In genomic region chr3:157551961-157552360, GRCh38 we compare ENCODE assay signal across 19 cellular contexts. TPM values are rescaled to one million over a fixed set of nuclear protein-coding genes. Genes with fewer than 3 reads are reported as not detected.
"Had no signal": no experiment of that assay in that cellular context is flagged by ENCODE, and none has a peak within 500 bp of the region (broad histone marks: within the 10 kb centered on the region; RNA-seq: fewer than 3 reads in every experiment).

No MANE protein-coding gene starts in this region.

- H3K27ac Mint-ChIP-seq: activated CD4-positive, alpha-beta memory T cell treated with anti-CD3 and anti-CD28 coated beads, Interleukin-2, amount 10 ng/mL, durations not matched to agents 7 days and 5 days; activated CD8-positive, alpha-beta memory T cell treated with anti-CD3 and anti-CD28 coated beads, Interleukin-2, amount 10 ng/mL, durations not matched to agents 7 days and 5 days; neural progenitor cell; stimulated activated naive CD8-positive, alpha-beta T cell treated with anti-CD3 and anti-CD28 coated beads, Interleukin-15, amount 100 ng/mL, for 72 hours; type B pancreatic cell had no signal

- DNase-seq: activated CD4-positive, alpha-beta memory T cell treated with anti-CD3 and anti-CD28 coated beads, Interleukin-2, amount 10 ng/mL, durations not matched to agents 7 days and 5 days; activated CD4-positive, CD25-positive, alpha-beta regulatory T cell treated with anti-CD3 and anti-CD28 coated beads, Interleukin-2, amount 50 U/mL, for 72 hours; activated CD8-positive, alpha-beta memory T cell treated with anti-CD3 and anti-CD28 coated beads, Interleukin-2, amount 10 ng/mL, durations not matched to agents 7 days and 5 days; activated naive CD4-positive, alpha-beta T cell treated with anti-CD3 and anti-CD28 coated beads, Interleukin-2, amount 50 U/mL, for 16 hours; aorta; kidney; left lung; mammary epithelial cell; midbrain; stimulated activated CD4-positive, alpha-beta T cell treated with anti-CD3 and anti-CD28 coated beads, Interleukin-2, amount 100 ng/mL, for 24 hours; stimulated activated naive CD8-positive, alpha-beta T cell treated with anti-CD3 and anti-CD28 coated beads, Interleukin-15, amount 100 ng/mL, for 72 hours; testis had no signal

- H3K27me3 ChIP-seq: left lung, neural progenitor cell, right atrium auricular region, testis had no signal

- ATAC-seq: activated CD8-positive, alpha-beta memory T cell treated with anti-CD3 and anti-CD28 coated beads, Interleukin-2, amount 10 ng/mL, durations not matched to agents 7 days and 5 days; left lung; stimulated activated naive CD8-positive, alpha-beta T cell treated with anti-CD3 and anti-CD28 coated beads, Interleukin-15, amount 100 ng/mL, for 72 hours had no signal

- H3K4me1 ChIP-seq: left lung, neural progenitor cell, prostate gland, right atrium auricular region, testis had no signal

- H2AFZ ChIP-seq: neural progenitor cell had no signal

- H3K9me3 ChIP-seq: left lung, prostate gland, testis had no signal

- H3K4me2 ChIP-seq: neural progenitor cell had no signal

- H3K27ac ChIP-seq: coronary artery, left lung, neural progenitor cell, prostate gland, right atrium auricular region, testis, VCaP had no signal

- H3K4me3 ChIP-seq: coronary artery, left lung, neural progenitor cell, prostate gland, right atrium auricular region, testis had no signal

- H3K36me3 ChIP-seq: left lung, prostate gland, right atrium auricular region had no signal

- H3K4me3 Mint-ChIP-seq: activated CD4-positive, alpha-beta memory T cell treated with anti-CD3 and anti-CD28 coated beads, Interleukin-2, amount 10 ng/mL, durations not matched to agents 7 days and 5 days; activated CD8-positive, alpha-beta memory T cell treated with anti-CD3 and anti-CD28 coated beads, Interleukin-2, amount 10 ng/mL, durations not matched to agents 7 days and 5 days; central memory CD8-positive, alpha-beta T cell; neural progenitor cell; stimulated activated naive CD8-positive, alpha-beta T cell treated with anti-CD3 and anti-CD28 coated beads, Interleukin-15, amount 100 ng/mL, for 72 hours; type B pancreatic cell had no signal

- H3K36me3 Mint-ChIP-seq: activated CD8-positive, alpha-beta memory T cell treated with anti-CD3 and anti-CD28 coated beads, Interleukin-2, amount 10 ng/mL, durations not matched to agents 7 days and 5 days; neural progenitor cell; type B pancreatic cell had no signal

- H3K9ac ChIP-seq: neural progenitor cell had no signal

- H3K4me1 Mint-ChIP-seq: activated CD4-positive, alpha-beta memory T cell treated with anti-CD3 and anti-CD28 coated beads, Interleukin-2, amount 10 ng/mL, durations not matched to agents 7 days and 5 days; central memory CD8-positive, alpha-beta T cell; neural progenitor cell; stimulated activated naive CD8-positive, alpha-beta T cell treated with anti-CD3 and anti-CD28 coated beads, Interleukin-15, amount 100 ng/mL, for 72 hours had no signal

RNA-seq across cellular contexts. Expression of gene VEPH1, which starts 48.7 kb away (rescaled TPM):
- total RNA-seq: activated CD4-positive, alpha-beta memory T cell treated with anti-CD3 and anti-CD28 coated beads, Interleukin-2, amount 10 ng/mL, durations not matched to agents 7 days and 5 days; activated CD8-positive, alpha-beta memory T cell treated with anti-CD3 and anti-CD28 coated beads, Interleukin-2, amount 10 ng/mL, durations not matched to agents 7 days and 5 days had no signal
